33 cellular contexts compared by ENCODE assay signal in genomic region chr18:34001376-34001775, GRCh38.
"Had no signal": no experiment of that assay in that cellular context is flagged by ENCODE, and none has a peak within 500 bp of the region (broad histone marks: within the 10 kb centered on the region; RNA-seq: fewer than 3 reads in every experiment).

No MANE protein-coding gene starts in this region.

- H3K9me3 ChIP-seq: esophagus squamous epithelium, gastroesophageal sphincter had no signal

- H3K4me1 ChIP-seq: esophagus squamous epithelium, gastroesophageal sphincter had no signal

- H3K27me3 Mint-ChIP-seq: activated B cell treated with CpG ODN at 0.5 μM for 24 hours; activated CD8-positive, alpha-beta T cell treated with anti-CD3 and anti-CD28 coated beads for 36 hours; activated naive CD8-positive, alpha-beta T cell; activated T-helper 17 cell treated with anti-CD3 and anti-CD28 coated beads, Interleukin-2, amount 50 U/mL, for 72 hours; central memory CD8-positive, alpha-beta T cell; effector memory CD8-positive, alpha-beta T cell; T-helper 17 cell had no signal

- H3K36me3 Mint-ChIP-seq: activated naive CD8-positive, alpha-beta T cell had no signal

- DNase-seq: activated B cell treated with CpG ODN at 0.5 μM for 24 hours; activated CD4-positive, alpha-beta T cell treated with anti-CD3 and anti-CD28 coated beads for 48 hours; activated CD4-positive, alpha-beta T cell treated with anti-CD3 and anti-CD28 coated beads, Interleukin-2, amount 50 U/mL, for 1 hour; activated CD4-positive, alpha-beta T cell treated with anti-CD3 and anti-CD28 coated beads, Interleukin-2, amount 50 U/mL, for 48 hours; activated CD8-positive, alpha-beta memory T cell treated with anti-CD3 and anti-CD28 coated beads for 24 hours; activated CD8-positive, alpha-beta T cell treated with anti-CD3 and anti-CD28 coated beads for 36 hours; activated effector memory CD4-positive, alpha-beta T cell treated with Interleukin-2 at 50 U/mL for 16 hours; activated gamma-delta T cell treated with Interleukin-2 at 50 U/mL for 16 hours; activated naive CD4-positive, alpha-beta T cell treated with anti-CD3 and anti-CD28 coated beads, Interleukin-2, amount 50 U/mL, for 16 hours; activated naive CD4-positive, alpha-beta T cell treated with Interleukin-2 at 50 U/mL for 16 hours; activated T-cell treated with anti-CD3 and anti-CD28 coated beads, Interleukin-2, amount 50 U/mL, for 4 hours; amniotic stem cell; anterior cingulate cortex; brain microvascular endothelial cell; dermis blood vessel endothelial cell; effector CD4-positive, alpha-beta T cell; effector memory CD8-positive, alpha-beta T cell; esophagus squamous epithelium; foreskin melanocyte; head of caudate nucleus; T-helper 17 cell; T1000; WERI-Rb-1 had no signal

- H3K27me3 ChIP-seq: brain microvascular endothelial cell, esophagus squamous epithelium, gastroesophageal sphincter had no signal

- H3K27ac ChIP-seq: brain microvascular endothelial cell, coronary artery, epithelial cell of prostate, esophagus squamous epithelium, gastroesophageal sphincter, WERI-Rb-1 had no signal

- H3K9me3 Mint-ChIP-seq: activated B cell treated with CpG ODN at 0.5 μM for 24 hours had no signal

- H3K27ac Mint-ChIP-seq: activated B cell treated with CpG ODN at 0.5 μM for 24 hours; activated CD8-positive, alpha-beta T cell treated with anti-CD3 and anti-CD28 coated beads for 36 hours; activated naive CD8-positive, alpha-beta T cell; activated T-helper 17 cell treated with anti-CD3 and anti-CD28 coated beads, Interleukin-2, amount 50 U/mL, for 72 hours; effector memory CD8-positive, alpha-beta T cell; T-helper 17 cell; T-helper 2 cell treated with Interferon-gamma antibody and Interleukin-4, amounts not matched to agents 5 μg/mL and 100 μg/mL, for 36 hours had no signal

- H3K4me1 Mint-ChIP-seq: activated B cell treated with CpG ODN at 0.5 μM for 24 hours; activated T-helper 17 cell treated with anti-CD3 and anti-CD28 coated beads, Interleukin-2, amount 50 U/mL, for 72 hours; central memory CD8-positive, alpha-beta T cell; T-helper 17 cell had no signal

- FAIRE-seq: astrocyte, bronchial epithelial cell had no signal

- H3K4me3 Mint-ChIP-seq: activated B cell treated with CpG ODN at 0.5 μM for 24 hours; activated CD8-positive, alpha-beta T cell treated with anti-CD3 and anti-CD28 coated beads for 36 hours; activated naive CD8-positive, alpha-beta T cell; activated T-cell treated with anti-CD3 and anti-CD28 coated beads, Interleukin-2, amount 50 U/mL, for 4 hours; activated T-helper 17 cell treated with anti-CD3 and anti-CD28 coated beads, Interleukin-2, amount 50 U/mL, for 72 hours; central memory CD8-positive, alpha-beta T cell; effector memory CD8-positive, alpha-beta T cell; T-helper 17 cell; T-helper 2 cell treated with Interferon-gamma antibody and Interleukin-4, amounts not matched to agents 5 μg/mL and 100 μg/mL, for 36 hours had no signal

- H3K36me3 ChIP-seq: brain microvascular endothelial cell, esophagus squamous epithelium, gastroesophageal sphincter, WERI-Rb-1 had no signal

- H3K4me3 ChIP-seq: coronary artery, esophagus squamous epithelium, gastroesophageal sphincter had no signal

- ATAC-seq: activated CD4-positive, CD25-positive, alpha-beta regulatory T cell treated with anti-CD3 and anti-CD28 coated beads, Interleukin-2, amount 50 U/mL, for 24 hours; activated CD8-positive, alpha-beta T cell treated with anti-CD3 and anti-CD28 coated beads for 36 hours; activated T-cell treated with anti-CD3 and anti-CD28 coated beads, Interleukin-2, amount 50 U/mL, for 4 hours; activated T-helper 17 cell treated with anti-CD3 and anti-CD28 coated beads, Interleukin-2, amount 50 U/mL, for 72 hours; effector memory CD8-positive, alpha-beta T cell; gastroesophageal sphincter; T-helper 17 cell had no signal
